1 cellular context compared by ENCODE assay signal in genomic region chr9:33458444-33458843, GRCh38.
TF ChIP-seq lines count a peak whose summit lies in the region.

No MANE protein-coding gene starts in this region.

TF ChIP-seq in HepG2, 621 proteins besides CTCF, POLR2A, EP300 and RAD21:
- TF ChIP-seq THAP9 (CRISPR knock-in tag; IDR thresholded peaks at IDR 0.05; ENCODE audit: borderline replicate concordance) (no peak), TFE3 (CRISPR knock-in tag; IDR thresholded peaks at IDR 0.05) (no peak), MAFF (IDR thresholded peaks at IDR 0.05; ENCODE audit: low read depth, low read length) (no peak), ZNF224 (CRISPR knock-in tag; IDR thresholded peaks at IDR 0.05) (no peak), ETV5 (CRISPR knock-in tag; IDR thresholded peaks at IDR 0.05; ENCODE audit: borderline replicate concordance) (0 out of 2 replicates have a peak, but pooled peaks have one; percentile 49), FOSL2 (CRISPR knock-in tag; IDR thresholded peaks at IDR 0.05) (peak; percentile 83), ZNF317 (CRISPR knock-in tag; IDR thresholded peaks at IDR 0.05) (no peak), ZNF646 (CRISPR knock-in tag; IDR thresholded peaks at IDR 0.05) (no peak), CAMTA2 (CRISPR knock-in tag; IDR thresholded peaks at IDR 0.05; ENCODE audit: borderline replicate concordance) (no peak), DBP (CRISPR knock-in tag; IDR thresholded peaks at IDR 0.05; ENCODE audit: not compliant biosample characterization) (no peak), HNRNPLL (IDR thresholded peaks at IDR 0.05; ENCODE audit: low read depth, low read length, poor library complexity, severe bottlenecking) (no peak)
